Comparison of ENCODE assay signal across 12 cellular contexts in the genomic region with DNA sequence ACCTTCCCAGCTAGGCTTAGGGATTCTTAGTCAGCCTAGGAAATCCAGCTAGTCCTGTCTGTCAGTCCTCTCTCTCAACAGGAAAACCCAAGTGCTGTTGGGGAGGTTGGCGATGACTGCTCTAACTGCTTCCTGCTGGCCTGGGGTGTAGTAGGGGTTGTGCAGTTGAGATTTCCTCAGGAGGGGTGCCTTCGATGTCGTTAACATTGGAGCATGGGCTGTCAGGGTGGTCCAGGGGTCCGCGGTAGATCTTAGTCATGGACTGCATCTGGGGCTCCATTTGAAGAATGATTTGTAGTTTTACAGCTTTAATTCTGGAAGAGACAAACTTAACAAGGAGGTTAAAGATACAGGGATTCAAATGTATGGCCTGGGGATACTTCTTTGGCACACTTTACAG. TPM values are rescaled to one million over a fixed set of nuclear protein-coding genes. Genes with fewer than 3 reads are reported as not detected.
"Had no signal": no experiment of that assay in that cellular context is flagged by ENCODE, and none has a peak within 500 bp of the region (broad histone marks: within the 10 kb centered on the region; RNA-seq: fewer than 3 reads in every experiment).

No MANE protein-coding gene starts in this region.

RNA-seq across cellular contexts. Expression of gene IGSF5, which starts 5.5 kb away (rescaled TPM):
- total RNA-seq: chondrocyte, dermis blood vessel endothelial cell, dermis microvascular lymphatic vessel endothelial cell, endothelial cell of umbilical vein, esophagus mucosa, esophagus muscularis mucosa, fibroblast of lung, fibroblast of villous mesenchyme, foreskin keratinocyte, gastrocnemius medialis, glomerular endothelial cell had no signal
- polyA plus RNA-seq: endothelial cell of umbilical vein, esophagus, fibroblast of lung, foreskin keratinocyte had no signal
